16 cellular contexts compared by ENCODE assay signal in genomic region chr4:144721994-144722393, GRCh38.
DNase-seq lines count a peak whose midpoint lies in the region; ATAC-seq lines count a peak whose summit lies in the region.
"Had no signal": no experiment of that assay in that cellular context is flagged by ENCODE, and none has a peak within 500 bp of the region (broad histone marks: within the 10 kb centered on the region; RNA-seq: fewer than 3 reads in every experiment).

No MANE protein-coding gene starts in this region.

- no peak overlapping the region for H3K4me3 Mint-ChIP-seq in stimulated activated memory B cell treated with anti-CD40 and anti-IgM and Interleukin-4, amounts not matched to agents 10 μg/mL and 1 μg/mL and 100 μg/mL, for 72 hours
- H3K4me3 Mint-ChIP-seq: CD14-positive monocyte; CD4-positive, alpha-beta memory T cell had no signal

- no peaks in the 10 kb centered on the region for H3F3A ChIP-seq in GM23248 (ENCODE audit: insufficient read depth)

- no peak overlapping the region for H3K9ac ChIP-seq in GM23248
- no peak overlapping the region for H3K9ac ChIP-seq in adipocyte (ENCODE audit: low read length)
- H3K9ac ChIP-seq: BLaER1 had no signal

- no peaks in the 10 kb centered on the region for H3K9me2 ChIP-seq in GM23248 (ENCODE audit: insufficient read depth)

- no peaks in the 10 kb centered on the region for H3K79me2 ChIP-seq in GM23248 (ENCODE audit: insufficient read depth)

- peak; percentile 20 for ATAC-seq in stimulated activated memory B cell treated with anti-CD40 and anti-IgM and Interleukin-4, amounts not matched to agents 10 μg/mL and 1 μg/mL and 100 μg/mL, for 72 hours
- ATAC-seq in GM18873 (IDR thresholded peaks at IDR 0.05; ENCODE audit: low FRiP score, unreplicated experiment) (no peak), GM18502 (IDR thresholded peaks at IDR 0.05; ENCODE audit: poor library complexity, unreplicated experiment) (no peak)
- ATAC-seq: HepG2 had no signal

- H3K4me1 Mint-ChIP-seq in stimulated activated memory B cell treated with anti-CD40 and anti-IgM and Interleukin-4, amounts not matched to agents 10 μg/mL and 1 μg/mL and 100 μg/mL, for 72 hours, result no peaks in the 10 kb centered on the region
- H3K4me1 Mint-ChIP-seq: CD4-positive, alpha-beta memory T cell had no signal

- no peaks in the 10 kb centered on the region for H3K4me1 ChIP-seq in GM23248 (ENCODE audit: insufficient read depth)
- H3K4me1 ChIP-seq in adipocyte (ENCODE audit: control insufficient read depth, insufficient read depth, low read length), result no peaks in the 10 kb centered on the region
- H3K4me1 ChIP-seq: BLaER1 had no signal

- in situ Hi-C loops in GM23248 (cut with MboI), result no loop called here

- peak; percentile 6 for DNase-seq in GM23248
- peak; percentile 60 for DNase-seq in adipocyte (ENCODE audit: low read depth)
- DNase-seq in fibroblast of peridontal ligament (ENCODE audit: extremely low read depth), result peak; percentile 14
- no peak for DNase-seq in glomerular visceral epithelial cell (ENCODE audit: extremely low spot score)
- DNase-seq: 8988T; CD4-positive, alpha-beta memory T cell; DMS153; DMS79; GF-D8 had no signal

- no peak overlapping the region for H2AFZ ChIP-seq in GM23248

- H3K9me3 ChIP-seq in GM23248 (ENCODE audit: low read depth) (no peaks in the 10 kb centered on the region), adipocyte (ENCODE audit: control insufficient read depth, low read length) (no peaks in the 10 kb centered on the region)
- H3K9me3 ChIP-seq: BLaER1, HAP-1 had no signal

- H3K27ac ChIP-seq in GM23248, result no peak overlapping the region
- H3K27ac ChIP-seq: BLaER1 had no signal

- no peaks in the 10 kb centered on the region for H3K36me3 ChIP-seq in GM23248 (ENCODE audit: low read depth)
- no peaks in the 10 kb centered on the region for H3K36me3 ChIP-seq in adipocyte (ENCODE audit: control insufficient read depth, insufficient read depth, low read length, severe bottlenecking)
- H3K36me3 ChIP-seq: BLaER1, HAP-1 had no signal

- H3K27me3 Mint-ChIP-seq in stimulated activated memory B cell treated with anti-CD40 and anti-IgM and Interleukin-4, amounts not matched to agents 10 μg/mL and 1 μg/mL and 100 μg/mL, for 72 hours, result no peaks in the 10 kb centered on the region
- H3K27me3 Mint-ChIP-seq: CD4-positive, alpha-beta memory T cell had no signal

- no peak overlapping the region for H3K27ac Mint-ChIP-seq in stimulated activated memory B cell treated with anti-CD40 and anti-IgM and Interleukin-4, amounts not matched to agents 10 μg/mL and 1 μg/mL and 100 μg/mL, for 72 hours
- H3K27ac Mint-ChIP-seq: CD14-positive monocyte; CD4-positive, alpha-beta memory T cell had no signal

- no peak overlapping the region for H3K4me3 ChIP-seq in GM23248
- H3K4me3 ChIP-seq in adipocyte (ENCODE audit: low read length), result no peak overlapping the region
- H3K4me3 ChIP-seq: BLaER1, HAP-1 had no signal

- no peaks in the 10 kb centered on the region for H3K9me3 Mint-ChIP-seq in stimulated activated memory B cell treated with anti-CD40 and anti-IgM and Interleukin-4, amounts not matched to agents 10 μg/mL and 1 μg/mL and 100 μg/mL, for 72 hours
- H3K9me3 Mint-ChIP-seq: CD14-positive monocyte had no signal

- H4K20me1 ChIP-seq in GM23248 (ENCODE audit: insufficient read depth), result no peaks in the 10 kb centered on the region
- H4K20me1 ChIP-seq: BLaER1 had no signal

- no peaks in the 10 kb centered on the region for H3K36me3 Mint-ChIP-seq in stimulated activated memory B cell treated with anti-CD40 and anti-IgM and Interleukin-4, amounts not matched to agents 10 μg/mL and 1 μg/mL and 100 μg/mL, for 72 hours
- H3K36me3 Mint-ChIP-seq: CD14-positive monocyte; CD4-positive, alpha-beta memory T cell had no signal

- no peaks in the 10 kb centered on the region for H3K27me3 ChIP-seq in GM23248 (replicated peaks; ENCODE audit: insufficient read depth)
- no peaks in the 10 kb centered on the region for H3K27me3 ChIP-seq in adipocyte (replicated peaks; ENCODE audit: control insufficient read depth, insufficient read depth, low read length)
- H3K27me3 ChIP-seq: BLaER1 had no signal

- H3K4me2 ChIP-seq in GM23248 (ENCODE audit: unreplicated experiment), result no peak overlapping the region
- H3K4me2 ChIP-seq: BLaER1 had no signal
